In the genomic region with DNA sequence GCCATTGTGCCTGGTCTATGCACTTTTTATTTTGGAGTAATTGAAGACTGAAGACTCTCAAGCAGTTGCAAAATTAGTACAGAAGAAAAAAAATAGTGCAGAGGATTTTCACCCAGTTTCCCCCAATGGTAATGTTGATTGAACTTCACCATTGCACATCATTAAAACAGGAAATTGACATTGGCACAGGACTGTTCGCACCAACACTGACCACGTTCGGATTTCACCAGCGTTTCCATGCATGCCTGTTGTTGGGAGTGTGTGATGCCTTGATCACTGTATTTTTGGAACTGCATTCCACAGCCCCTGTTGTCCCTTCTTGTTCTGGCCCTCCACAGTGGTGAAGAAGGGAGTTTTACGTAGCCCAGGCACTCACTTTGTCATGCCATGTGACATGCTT, we compare ENCODE assay signal across 31 cellular contexts.
"Had no signal": no experiment of that assay in that cellular context is flagged by ENCODE, and none has a peak within 500 bp of the region (broad histone marks: within the 10 kb centered on the region; RNA-seq: fewer than 3 reads in every experiment).

No MANE protein-coding gene starts in this region.

- H3K27me3 ChIP-seq: ascending aorta, breast epithelium, colonic mucosa, dorsolateral prefrontal cortex, esophagus muscularis mucosa, foreskin keratinocyte, gastrocnemius medialis, heart left ventricle had no signal

- H3K9me3 Mint-ChIP-seq: activated CD4-positive, alpha-beta memory T cell treated with anti-CD3 and anti-CD28 coated beads for 36 hours; activated CD4-positive, alpha-beta T cell treated with anti-CD3 and anti-CD28 coated beads, Interleukin-2, amount 10 ng/mL, durations not matched to agents 24 days and 14 days; activated naive CD4-positive, alpha-beta T cell treated with anti-CD3 and anti-CD28 coated beads for 36 hours; activated naive CD4-positive, alpha-beta T cell treated with anti-CD3 and anti-CD28 coated beads, Interleukin-2, amount 50 U/mL, for 24 hours; activated naive CD8-positive, alpha-beta T cell treated with anti-CD3 and anti-CD28 coated beads for 36 hours; activated naive CD8-positive, alpha-beta T cell treated with anti-CD3 and anti-CD28 coated beads, Interleukin-2, amount 50 U/mL, for 24 hours; activated T-helper 1 cell treated with anti-CD3 and anti-CD28 coated beads, Interleukin-12 subunit alpha, Interleukin-12 subunit beta, Interleukin-2, Interleukin-4 antibody, amounts not matched to agents 30 ng/mL and 10 ng/mL and 1 ng/mL, durations not matched to agents 14 hours and 24 hours and 36 hours; activated T-helper 2 cell treated with anti-CD3 and anti-CD28 coated beads, Interferon-gamma antibody, Interleukin-2, Interleukin-4, amounts not matched to agents 10 μg/mL and 5 μg/mL and 100 μg/mL, durations not matched to agents 14 hours and 24 hours and 36 hours; brain had no signal

- H3K27ac Mint-ChIP-seq: activated CD4-positive, alpha-beta memory T cell treated with anti-CD3 and anti-CD28 coated beads for 36 hours; activated CD4-positive, alpha-beta T cell treated with anti-CD3 and anti-CD28 coated beads for 36 hours; activated CD4-positive, alpha-beta T cell treated with anti-CD3 and anti-CD28 coated beads, Interleukin-2, amount 10 ng/mL, durations not matched to agents 24 days and 14 days; activated CD8-positive, alpha-beta memory T cell treated with anti-CD3 and anti-CD28 coated beads, Interleukin-2, amount 10 ng/mL, durations not matched to agents 7 days and 5 days; activated CD8-positive, alpha-beta T cell treated with anti-CD3 and anti-CD28 coated beads, Interleukin-2, amount 10 ng/mL, durations not matched to agents 7 days and 5 days; activated naive CD4-positive, alpha-beta T cell treated with anti-CD3 and anti-CD28 coated beads for 36 hours; activated naive CD4-positive, alpha-beta T cell treated with anti-CD3 and anti-CD28 coated beads, Interleukin-2, amount 50 U/mL, for 24 hours; activated naive CD8-positive, alpha-beta T cell treated with anti-CD3 and anti-CD28 coated beads for 36 hours; activated naive CD8-positive, alpha-beta T cell treated with anti-CD3 and anti-CD28 coated beads, Interleukin-2, amount 50 U/mL, for 24 hours; activated T-helper 1 cell treated with anti-CD3 and anti-CD28 coated beads, Interleukin-12 subunit alpha, Interleukin-12 subunit beta, Interleukin-2, Interleukin-4 antibody, amounts not matched to agents 30 ng/mL and 10 ng/mL and 1 ng/mL, durations not matched to agents 14 hours and 24 hours and 36 hours; activated T-helper 2 cell treated with anti-CD3 and anti-CD28 coated beads, Interferon-gamma antibody, Interleukin-2, Interleukin-4, amounts not matched to agents 10 μg/mL and 5 μg/mL and 100 μg/mL, durations not matched to agents 14 hours and 24 hours and 36 hours; brain had no signal

- H3K4me3 Mint-ChIP-seq: activated CD4-positive, alpha-beta memory T cell treated with anti-CD3 and anti-CD28 coated beads for 36 hours; activated CD4-positive, alpha-beta T cell treated with anti-CD3 and anti-CD28 coated beads for 36 hours; activated CD4-positive, alpha-beta T cell treated with anti-CD3 and anti-CD28 coated beads, Interleukin-2, amount 10 ng/mL, durations not matched to agents 24 days and 14 days; activated CD8-positive, alpha-beta memory T cell treated with anti-CD3 and anti-CD28 coated beads, Interleukin-2, amount 10 ng/mL, durations not matched to agents 7 days and 5 days; activated CD8-positive, alpha-beta T cell treated with anti-CD3 and anti-CD28 coated beads, Interleukin-2, amount 10 ng/mL, durations not matched to agents 7 days and 5 days; activated naive CD4-positive, alpha-beta T cell treated with anti-CD3 and anti-CD28 coated beads for 36 hours; activated naive CD4-positive, alpha-beta T cell treated with anti-CD3 and anti-CD28 coated beads, Interleukin-2, amount 50 U/mL, for 24 hours; activated naive CD8-positive, alpha-beta T cell treated with anti-CD3 and anti-CD28 coated beads for 36 hours; activated naive CD8-positive, alpha-beta T cell treated with anti-CD3 and anti-CD28 coated beads, Interleukin-2, amount 50 U/mL, for 24 hours; activated T-helper 1 cell treated with anti-CD3 and anti-CD28 coated beads, Interleukin-12 subunit alpha, Interleukin-12 subunit beta, Interleukin-2, Interleukin-4 antibody, amounts not matched to agents 30 ng/mL and 10 ng/mL and 1 ng/mL, durations not matched to agents 14 hours and 24 hours and 36 hours; brain had no signal

- H3K27me3 Mint-ChIP-seq: activated CD4-positive, alpha-beta memory T cell treated with anti-CD3 and anti-CD28 coated beads for 36 hours; activated CD4-positive, alpha-beta T cell treated with anti-CD3 and anti-CD28 coated beads for 36 hours; activated CD4-positive, alpha-beta T cell treated with anti-CD3 and anti-CD28 coated beads, Interleukin-2, amount 10 ng/mL, durations not matched to agents 24 days and 14 days; activated CD8-positive, alpha-beta memory T cell treated with anti-CD3 and anti-CD28 coated beads, Interleukin-2, amount 10 ng/mL, durations not matched to agents 7 days and 5 days; activated naive CD4-positive, alpha-beta T cell treated with anti-CD3 and anti-CD28 coated beads, Interleukin-2, amount 50 U/mL, for 24 hours; activated naive CD8-positive, alpha-beta T cell treated with anti-CD3 and anti-CD28 coated beads for 36 hours; activated naive CD8-positive, alpha-beta T cell treated with anti-CD3 and anti-CD28 coated beads, Interleukin-2, amount 50 U/mL, for 24 hours; brain had no signal

- H3K4me3 ChIP-seq: ascending aorta, breast epithelium, colonic mucosa, dorsolateral prefrontal cortex, esophagus muscularis mucosa, gastrocnemius medialis, heart left ventricle had no signal

- H3K4me1 ChIP-seq: ascending aorta, breast epithelium, colonic mucosa, esophagus muscularis mucosa, foreskin keratinocyte, gastrocnemius medialis, heart left ventricle had no signal

- DNase-seq: activated CD4-positive, alpha-beta memory T cell treated with anti-CD3 and anti-CD28 coated beads for 36 hours; activated CD4-positive, alpha-beta T cell treated with anti-CD3 and anti-CD28 coated beads for 36 hours; activated CD4-positive, alpha-beta T cell treated with anti-CD3 and anti-CD28 coated beads, Interleukin-2, amount 10 ng/mL, durations not matched to agents 24 days and 14 days; activated CD4-positive, CD25-positive, alpha-beta regulatory T cell; activated CD4-positive, CD25-positive, alpha-beta regulatory T cell treated with anti-CD3 and anti-CD28 coated beads, Interleukin-2, amount 50 U/mL, for 72 hours; activated CD8-positive, alpha-beta memory T cell treated with anti-CD3 and anti-CD28 coated beads, Interleukin-2, amount 10 ng/mL, durations not matched to agents 7 days and 5 days; activated CD8-positive, alpha-beta memory T cell treated with anti-CD3 and anti-CD28 coated beads, Interleukin-2, amount 50 U/mL, for 4 hours; activated CD8-positive, alpha-beta T cell treated with anti-CD3 and anti-CD28 coated beads, Interleukin-2, amount 10 ng/mL, durations not matched to agents 7 days and 5 days; activated effector memory CD4-positive, alpha-beta T cell treated with anti-CD3 and anti-CD28 coated beads, Interleukin-2, amount 50 U/mL, for 16 hours; activated naive CD4-positive, alpha-beta T cell treated with anti-CD3 and anti-CD28 coated beads for 36 hours; activated naive CD8-positive, alpha-beta T cell treated with anti-CD3 and anti-CD28 coated beads for 36 hours; activated naive CD8-positive, alpha-beta T cell treated with anti-CD3 and anti-CD28 coated beads, Interleukin-2, amount 50 U/mL, for 24 hours; activated T-cell treated with anti-CD3 and anti-CD28 coated beads, Interleukin-2, amount 50 U/mL, for 1 hour; activated T-cell treated with anti-CD3 and anti-CD28 coated beads, Interleukin-2, amount 50 U/mL, for 48 hours; cerebellar nuclear complex; colonic mucosa; dorsolateral prefrontal cortex; effector memory CD4-positive, alpha-beta T cell; erythroblast; foreskin keratinocyte; gastrocnemius medialis; glutamatergic neuron; heart left ventricle; T-helper 2 cell had no signal

- ATAC-seq: activated CD4-positive, alpha-beta T cell treated with anti-CD3 and anti-CD28 coated beads for 36 hours; activated CD8-positive, alpha-beta memory T cell treated with anti-CD3 and anti-CD28 coated beads, Interleukin-2, amount 10 ng/mL, durations not matched to agents 7 days and 5 days; activated CD8-positive, alpha-beta T cell treated with anti-CD3 and anti-CD28 coated beads, Interleukin-2, amount 10 ng/mL, durations not matched to agents 7 days and 5 days; activated naive CD8-positive, alpha-beta T cell treated with anti-CD3 and anti-CD28 coated beads, Interleukin-2, amount 50 U/mL, for 24 hours; foreskin keratinocyte; gastrocnemius medialis; heart left ventricle had no signal

- H3K4me1 Mint-ChIP-seq: activated CD8-positive, alpha-beta memory T cell treated with anti-CD3 and anti-CD28 coated beads, Interleukin-2, amount 10 ng/mL, durations not matched to agents 7 days and 5 days; activated naive CD4-positive, alpha-beta T cell treated with anti-CD3 and anti-CD28 coated beads, Interleukin-2, amount 50 U/mL, for 24 hours; brain had no signal

- H3K36me3 ChIP-seq: colonic mucosa had no signal

- H3K9me3 ChIP-seq: ascending aorta, breast epithelium, colonic mucosa, esophagus muscularis mucosa, gastrocnemius medialis, heart left ventricle had no signal

- H3K27ac ChIP-seq: ascending aorta, breast epithelium, colonic mucosa, dorsolateral prefrontal cortex, esophagus muscularis mucosa, foreskin keratinocyte, heart left ventricle had no signal
